Comparison of ENCODE assay signal across 1 cellular context in the genomic region with DNA sequence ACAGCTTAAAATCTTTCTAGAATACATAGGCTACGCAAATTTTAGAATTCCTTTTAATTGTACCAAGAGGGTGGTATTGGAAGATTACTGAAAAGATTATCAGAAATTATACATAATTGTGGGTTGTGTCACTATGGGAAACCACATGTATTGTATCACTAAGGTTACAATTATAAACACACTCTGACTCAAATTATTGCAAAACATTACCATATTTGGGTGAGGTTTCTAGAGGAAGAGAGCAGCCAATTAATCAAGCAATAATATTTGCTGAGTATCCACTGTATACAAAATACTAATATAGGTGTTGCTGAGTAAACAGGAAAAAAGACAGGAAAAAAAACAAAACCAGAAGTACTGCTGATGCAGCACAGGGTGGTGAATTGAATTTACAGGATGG.
TF ChIP-seq lines count a peak whose summit lies in the region.

No MANE protein-coding gene starts in this region.

TF ChIP-seq in HepG2, 621 proteins besides CTCF, POLR2A, EP300 and RAD21:
- TF ChIP-seq ZNF160 (CRISPR knock-in tag; IDR thresholded peaks at IDR 0.05), result no peak
- TF ChIP-seq EZH2 (conservative IDR thresholded peaks at IDR 0.05; ENCODE audit: low read depth, low read length), result no peak
- TF ChIP-seq, protein P1, sequence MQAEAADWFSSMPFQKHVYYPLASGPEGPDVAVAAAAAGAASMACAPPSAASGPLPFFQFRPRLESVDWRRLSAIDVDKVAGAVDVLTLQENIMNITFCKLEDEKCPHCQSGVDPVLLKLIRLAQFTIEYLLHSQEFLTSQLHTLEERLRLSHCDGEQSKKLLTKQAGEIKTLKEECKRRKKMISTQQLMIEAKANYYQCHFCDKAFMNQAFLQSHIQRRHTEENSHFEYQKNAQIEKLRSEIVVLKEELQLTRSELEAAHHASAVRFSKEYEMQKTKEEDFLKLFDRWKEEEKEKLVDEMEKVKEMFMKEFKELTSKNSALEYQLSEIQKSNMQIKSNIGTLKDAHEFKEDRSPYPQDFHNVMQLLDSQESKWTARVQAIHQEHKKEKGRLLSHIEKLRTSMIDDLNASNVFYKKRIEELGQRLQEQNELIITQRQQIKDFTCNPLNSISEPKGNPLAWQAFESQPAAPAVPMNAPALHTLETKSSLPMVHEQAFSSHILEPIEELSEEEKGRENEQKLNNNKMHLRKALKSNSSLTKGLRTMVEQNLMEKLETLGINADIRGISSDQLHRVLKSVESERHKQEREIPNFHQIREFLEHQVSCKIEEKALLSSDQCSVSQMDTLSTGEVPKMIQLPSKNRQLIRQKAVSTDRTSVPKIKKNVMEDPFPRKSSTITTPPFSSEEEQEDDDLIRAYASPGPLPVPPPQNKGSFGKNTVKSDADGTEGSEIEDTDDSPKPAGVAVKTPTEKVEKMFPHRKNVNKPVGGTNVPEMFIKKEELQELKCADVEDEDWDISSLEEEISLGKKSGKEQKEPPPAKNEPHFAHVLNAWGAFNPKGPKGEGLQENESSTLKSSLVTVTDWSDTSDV (CRISPR knock-in tag; IDR thresholded peaks at IDR 0.05), result no peak
- no peak for TF ChIP-seq ZNF800 (CRISPR knock-in tag; IDR thresholded peaks at IDR 0.05)
- no peak for TF ChIP-seq TCF7 (IDR thresholded peaks at IDR 0.05; ENCODE audit: low read depth)
- TF ChIP-seq ARID3A (IDR thresholded peaks at IDR 0.05; ENCODE audit: low read depth, low read length), result 0 out of 2 replicates have a peak, but pooled peaks have one; percentile 23
- no peak for TF ChIP-seq AKNA (CRISPR knock-in tag; IDR thresholded peaks at IDR 0.05; ENCODE audit: borderline replicate concordance)
- no peak for TF ChIP-seq SMARCE1 (IDR thresholded peaks at IDR 0.05; ENCODE audit: borderline replicate concordance)
- TF ChIP-seq ZNF205 (CRISPR knock-in tag; IDR thresholded peaks at IDR 0.05), result no peak
- TF ChIP-seq, protein P2, sequence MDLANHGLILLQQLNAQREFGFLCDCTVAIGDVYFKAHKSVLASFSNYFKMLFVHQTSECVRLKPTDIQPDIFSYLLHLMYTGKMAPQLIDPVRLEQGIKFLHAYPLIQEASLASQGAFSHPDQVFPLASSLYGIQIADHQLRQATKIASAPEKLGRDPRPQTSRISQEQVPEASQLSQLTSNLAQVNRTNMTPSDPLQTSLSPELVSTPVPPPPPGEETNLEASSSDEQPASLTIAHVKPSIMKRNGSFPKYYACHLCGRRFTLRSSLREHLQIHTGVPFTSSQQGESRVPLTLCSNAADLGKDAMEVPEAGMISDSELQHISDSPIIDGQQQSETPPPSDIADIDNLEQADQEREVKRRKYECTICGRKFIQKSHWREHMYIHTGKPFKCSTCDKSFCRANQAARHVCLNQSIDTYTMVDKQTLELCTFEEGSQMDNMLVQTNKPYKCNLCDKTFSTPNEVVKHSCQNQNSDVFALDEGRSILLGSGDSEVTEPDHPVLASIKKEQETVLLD (CRISPR knock-in tag; IDR thresholded peaks at IDR 0.05; ENCODE audit: low read depth), result no peak
- TF ChIP-seq, protein P3, sequence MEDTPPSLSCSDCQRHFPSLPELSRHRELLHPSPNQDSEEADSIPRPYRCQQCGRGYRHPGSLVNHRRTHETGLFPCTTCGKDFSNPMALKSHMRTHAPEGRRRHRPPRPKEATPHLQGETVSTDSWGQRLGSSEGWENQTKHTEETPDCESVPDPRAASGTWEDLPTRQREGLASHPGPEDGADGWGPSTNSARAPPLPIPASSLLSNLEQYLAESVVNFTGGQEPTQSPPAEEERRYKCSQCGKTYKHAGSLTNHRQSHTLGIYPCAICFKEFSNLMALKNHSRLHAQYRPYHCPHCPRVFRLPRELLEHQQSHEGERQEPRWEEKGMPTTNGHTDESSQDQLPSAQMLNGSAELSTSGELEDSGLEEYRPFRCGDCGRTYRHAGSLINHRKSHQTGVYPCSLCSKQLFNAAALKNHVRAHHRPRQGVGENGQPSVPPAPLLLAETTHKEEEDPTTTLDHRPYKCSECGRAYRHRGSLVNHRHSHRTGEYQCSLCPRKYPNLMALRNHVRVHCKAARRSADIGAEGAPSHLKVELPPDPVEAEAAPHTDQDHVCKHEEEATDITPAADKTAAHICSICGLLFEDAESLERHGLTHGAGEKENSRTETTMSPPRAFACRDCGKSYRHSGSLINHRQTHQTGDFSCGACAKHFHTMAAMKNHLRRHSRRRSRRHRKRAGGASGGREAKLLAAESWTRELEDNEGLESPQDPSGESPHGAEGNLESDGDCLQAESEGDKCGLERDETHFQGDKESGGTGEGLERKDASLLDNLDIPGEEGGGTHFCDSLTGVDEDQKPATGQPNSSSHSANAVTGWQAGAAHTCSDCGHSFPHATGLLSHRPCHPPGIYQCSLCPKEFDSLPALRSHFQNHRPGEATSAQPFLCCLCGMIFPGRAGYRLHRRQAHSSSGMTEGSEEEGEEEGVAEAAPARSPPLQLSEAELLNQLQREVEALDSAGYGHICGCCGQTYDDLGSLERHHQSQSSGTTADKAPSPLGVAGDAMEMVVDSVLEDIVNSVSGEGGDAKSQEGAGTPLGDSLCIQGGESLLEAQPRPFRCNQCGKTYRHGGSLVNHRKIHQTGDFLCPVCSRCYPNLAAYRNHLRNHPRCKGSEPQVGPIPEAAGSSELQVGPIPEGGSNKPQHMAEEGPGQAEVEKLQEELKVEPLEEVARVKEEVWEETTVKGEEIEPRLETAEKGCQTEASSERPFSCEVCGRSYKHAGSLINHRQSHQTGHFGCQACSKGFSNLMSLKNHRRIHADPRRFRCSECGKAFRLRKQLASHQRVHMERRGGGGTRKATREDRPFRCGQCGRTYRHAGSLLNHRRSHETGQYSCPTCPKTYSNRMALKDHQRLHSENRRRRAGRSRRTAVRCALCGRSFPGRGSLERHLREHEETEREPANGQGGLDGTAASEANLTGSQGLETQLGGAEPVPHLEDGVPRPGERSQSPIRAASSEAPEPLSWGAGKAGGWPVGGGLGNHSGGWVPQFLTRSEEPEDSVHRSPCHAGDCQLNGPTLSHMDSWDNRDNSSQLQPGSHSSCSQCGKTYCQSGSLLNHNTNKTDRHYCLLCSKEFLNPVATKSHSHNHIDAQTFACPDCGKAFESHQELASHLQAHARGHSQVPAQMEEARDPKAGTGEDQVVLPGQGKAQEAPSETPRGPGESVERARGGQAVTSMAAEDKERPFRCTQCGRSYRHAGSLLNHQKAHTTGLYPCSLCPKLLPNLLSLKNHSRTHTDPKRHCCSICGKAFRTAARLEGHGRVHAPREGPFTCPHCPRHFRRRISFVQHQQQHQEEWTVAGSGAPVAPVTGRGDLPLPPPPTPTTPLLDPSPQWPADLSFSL (CRISPR knock-in tag; IDR thresholded peaks at IDR 0.05), result no peak
- 0 out of 2 replicates have a peak, but pooled peaks have one; percentile 9 for TF ChIP-seq MAFF (IDR thresholded peaks at IDR 0.05; ENCODE audit: low read depth, low read length)
- no peak for TF ChIP-seq ZNF781 (CRISPR knock-in tag; IDR thresholded peaks at IDR 0.05; ENCODE audit: borderline replicate concordance, not compliant biosample characterization)
- TF ChIP-seq ZNF747 (CRISPR knock-in tag; IDR thresholded peaks at IDR 0.05; ENCODE audit: borderline replicate concordance), result no peak
- no peak for TF ChIP-seq PCBP1 (IDR thresholded peaks at IDR 0.05; ENCODE audit: borderline replicate concordance, low read depth, low read length)
- TF ChIP-seq RAD51 (IDR thresholded peaks at IDR 0.05; ENCODE audit: borderline replicate concordance), result no peak
- peak; percentile 67; the same call in 1 of the 2 replicates for TF ChIP-seq CEBPB (IDR thresholded peaks at IDR 0.05; ENCODE audit: borderline replicate concordance, low read depth, low read length)
- no peak for TF ChIP-seq NR2F6 (IDR thresholded peaks at IDR 0.05)
- no peak for TF ChIP-seq NR2F6 (CRISPR knock-in tag; IDR thresholded peaks at IDR 0.05)
- TF ChIP-seq ZNF20 (CRISPR knock-in tag; IDR thresholded peaks at IDR 0.05), result no peak
- TF ChIP-seq ZNF644 (CRISPR knock-in tag; IDR thresholded peaks at IDR 0.05; ENCODE audit: low read depth), result no peak
- no peak for TF ChIP-seq ZNF816 (CRISPR knock-in tag; IDR thresholded peaks at IDR 0.05; ENCODE audit: borderline replicate concordance)
- TF ChIP-seq SRF (IDR thresholded peaks at IDR 0.05; ENCODE audit: low read depth, low read length), result peak; percentile 65
- TF ChIP-seq TBX3 (IDR thresholded peaks at IDR 0.05; ENCODE audit: borderline replicate concordance), result no peak
- no peak for TF ChIP-seq RARG (CRISPR knock-in tag; IDR thresholded peaks at IDR 0.05; ENCODE audit: low read depth)
- peak; percentile 37; the same call in 1 of the 2 replicates for TF ChIP-seq RFX1 (IDR thresholded peaks at IDR 0.05)
